ENCODE assay signal across 17 cellular contexts in genomic region chr10:14800397-14800796, GRCh38.
DNase-seq lines count a peak whose midpoint lies in the region; ATAC-seq and TF ChIP-seq lines count a peak whose summit lies in the region.
"Had no signal": no experiment of that assay in that cellular context is flagged by ENCODE, and none has a peak within 500 bp of the region (broad histone marks: within the 10 kb centered on the region; RNA-seq: fewer than 3 reads in every experiment).

No MANE protein-coding gene starts in this region.

- intact Hi-C loops in tibial artery (cut with DNase I; ENCODE audit: low total_unique reads): no loop called here

- H3K9me3 ChIP-seq in tibial artery: no peaks in the 10 kb centered on the region
- H3K9me3 ChIP-seq: Caco-2 had no signal

- H3K36me3 ChIP-seq in tibial artery: no peaks in the 10 kb centered on the region

- no peaks in the 10 kb centered on the region for H3K36me3 Mint-ChIP-seq in memory B cell

- no peak overlapping the region for H3K4me3 Mint-ChIP-seq in memory B cell
- no peak overlapping the region for H3K4me3 Mint-ChIP-seq in stimulated activated naive CD8-positive, alpha-beta T cell treated with anti-CD3 and anti-CD28 coated beads, Interleukin-15, amount 100 ng/mL, for 72 hours
- H3K4me3 Mint-ChIP-seq: CD4-positive, alpha-beta T cell had no signal

- TF ChIP-seq CTCF in tibial artery (IDR thresholded peaks at IDR 0.05): no peak

- no peak overlapping the region for H3K4me3 ChIP-seq in tibial artery

- DNase-seq in MV-4-11 (lab: John Stamatoyannopoulos, UW): peak; percentile 1
- no peak for DNase-seq in memory B cell (ENCODE audit: low spot score in 2 of 2)
- no peak for DNase-seq in activated CD8-positive, alpha-beta memory T cell treated with anti-CD3 and anti-CD28 coated beads for 24 hours
- no peak for DNase-seq in stimulated activated naive CD8-positive, alpha-beta T cell treated with anti-CD3 and anti-CD28 coated beads, Interleukin-15, amount 100 ng/mL, for 72 hours
- no peak for DNase-seq in tibial artery
- DNase-seq: ACHN; Caco-2; CD4-positive, alpha-beta T cell; GDM1; GOT3; H7 had no signal

- peak; percentile 29 for ATAC-seq in memory B cell (ENCODE audit: low read depth)
- ATAC-seq in stimulated activated naive CD8-positive, alpha-beta T cell treated with anti-CD3 and anti-CD28 coated beads, Interleukin-15, amount 100 ng/mL, for 72 hours: no peak
- no peak for ATAC-seq in GM18511 (IDR thresholded peaks at IDR 0.05; ENCODE audit: unreplicated experiment)
- ATAC-seq: HCT116, HepG2 had no signal

- H3K9me3 Mint-ChIP-seq in memory B cell: no peaks in the 10 kb centered on the region
- peaks cover 0 to under 1% of the 10 kb centered on the region in 2 donors for H3K9me3 Mint-ChIP-seq in stimulated activated naive CD8-positive, alpha-beta T cell treated with anti-CD3 and anti-CD28 coated beads, Interleukin-15, amount 100 ng/mL, for 72 hours
- H3K9me3 Mint-ChIP-seq: CD4-positive, alpha-beta T cell; IgD-negative memory B cell had no signal

- H3K27me3 ChIP-seq in tibial artery: no peaks in the 10 kb centered on the region

- no peak overlapping the region for H3K27ac Mint-ChIP-seq in memory B cell
- H3K27ac Mint-ChIP-seq in stimulated activated naive CD8-positive, alpha-beta T cell treated with anti-CD3 and anti-CD28 coated beads, Interleukin-15, amount 100 ng/mL, for 72 hours: no peak overlapping the region
- H3K27ac Mint-ChIP-seq: CD4-positive, alpha-beta T cell had no signal

- no peaks in the 10 kb centered on the region for H3K27me3 Mint-ChIP-seq in memory B cell
- H3K27me3 Mint-ChIP-seq in stimulated activated naive CD8-positive, alpha-beta T cell treated with anti-CD3 and anti-CD28 coated beads, Interleukin-15, amount 100 ng/mL, for 72 hours: no peaks in the 10 kb centered on the region
- H3K27me3 Mint-ChIP-seq: CD4-positive, alpha-beta T cell had no signal

- peak; percentile 23; the same call in 1 of the 2 replicates for TF ChIP-seq POLR2A in Raji (IDR thresholded peaks at IDR 0.05; ENCODE audit: insufficient read depth, low read depth, low read length)

- H3K4me1 Mint-ChIP-seq in memory B cell: peaks cover 26% of the 10 kb centered on the region
- H3K4me1 Mint-ChIP-seq in stimulated activated naive CD8-positive, alpha-beta T cell treated with anti-CD3 and anti-CD28 coated beads, Interleukin-15, amount 100 ng/mL, for 72 hours: no peaks in the 10 kb centered on the region

- no peak overlapping the region for H3K27ac ChIP-seq in tibial artery
- H3K27ac ChIP-seq: C4-2B had no signal

- no peaks in the 10 kb centered on the region for H3K4me1 ChIP-seq in tibial artery
